ENCODE assay signal across 13 cellular contexts in the genomic region with DNA sequence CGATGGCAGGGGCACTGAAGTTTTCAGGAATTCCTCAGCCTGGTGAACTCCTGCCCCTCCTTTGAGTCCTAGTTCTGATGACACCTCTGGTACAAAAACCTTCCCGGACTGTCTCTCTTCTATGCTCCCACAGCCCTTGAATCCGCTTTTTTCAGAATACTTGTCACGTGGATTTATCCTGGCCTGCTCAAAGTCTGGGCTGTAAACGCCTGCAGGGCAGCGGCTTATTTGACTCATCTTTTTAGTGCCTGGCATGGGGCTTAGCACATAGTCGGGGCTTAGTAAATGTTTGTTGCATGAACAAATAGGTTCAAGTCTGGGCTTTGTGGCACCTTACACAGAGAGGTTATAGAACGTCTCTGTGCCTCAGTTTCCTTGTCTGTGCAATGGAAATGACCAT. TPM values are rescaled to one million over a fixed set of nuclear protein-coding genes. Genes with fewer than 3 reads are reported as not detected.
DNase-seq lines count a peak whose midpoint lies in the region; ATAC-seq and TF ChIP-seq lines count a peak whose summit lies in the region.
"Had no signal": no experiment of that assay in that cellular context is flagged by ENCODE, and none has a peak within 500 bp of the region (broad histone marks: within the 10 kb centered on the region; RNA-seq: fewer than 3 reads in every experiment).

No MANE protein-coding gene starts in this region.

- in situ Hi-C loops in gastrocnemius medialis (cut with MboI; ENCODE audit: low sequenced_read_pairs in 4 of 4) = loop anchor here in 1 of 4 donors (25.0 kb wide), 1 partner anchor 435 kb away; no protein-coding TSS in a partner anchor

- no peaks in the 10 kb centered on the region for H3K36me3 Mint-ChIP-seq in T-helper 2 cell treated with Interferon-gamma antibody and Interleukin-4, amounts not matched to agents 5 μg/mL and 100 μg/mL, for 36 hours (ENCODE audit: low read depth)
- H3K36me3 Mint-ChIP-seq: CD4-positive, CD25-positive, alpha-beta regulatory T cell had no signal

- TF ChIP-seq CTCF in gastrocnemius medialis (IDR thresholded peaks at IDR 0.05 in 4 of 5, conservative IDR thresholded peaks at IDR 0.05 in 1 of 5) (no peak), heart left ventricle (IDR thresholded peaks at IDR 0.05) (no peak)

- H3K4me1 Mint-ChIP-seq in T-helper 2 cell treated with Interferon-gamma antibody and Interleukin-4, amounts not matched to agents 5 μg/mL and 100 μg/mL, for 36 hours (ENCODE audit: low read depth) = peaks cover 5% of the 10 kb centered on the region
- H3K4me1 Mint-ChIP-seq: CD4-positive, CD25-positive, alpha-beta regulatory T cell had no signal

- H3K9me3 Mint-ChIP-seq in T-helper 2 cell treated with Interferon-gamma antibody and Interleukin-4, amounts not matched to agents 5 μg/mL and 100 μg/mL, for 36 hours = no peaks in the 10 kb centered on the region
- H3K9me3 Mint-ChIP-seq: GM23338 had no signal

- TF ChIP-seq POLR2A in gastrocnemius medialis (IDR thresholded peaks at IDR 0.05) = no peak
- TF ChIP-seq POLR2A in heart left ventricle (IDR thresholded peaks at IDR 0.05) = no peak

- H3K9me3 ChIP-seq in gastrocnemius medialis = no peaks in the 10 kb centered on the region
- no peaks in the 10 kb centered on the region for H3K9me3 ChIP-seq in heart left ventricle

- 90 to 95% (median 91%) methylated on average over 8 of the region's 8 CpGs for WGBS in heart left ventricle, 4 donors

- peaks cover 47 to 55% of the 10 kb centered on the region in 2 donors for H3K4me1 ChIP-seq in gastrocnemius medialis
- H3K4me1 ChIP-seq in heart left ventricle = peaks cover 0 to 23% (median 18%) of the 10 kb centered on the region in 12 donors

- no peaks in the 10 kb centered on the region for H3K27me3 ChIP-seq in gastrocnemius medialis
- no peaks in the 10 kb centered on the region for H3K27me3 ChIP-seq in heart left ventricle

- H3K4me3 Mint-ChIP-seq in T-helper 2 cell treated with Interferon-gamma antibody and Interleukin-4, amounts not matched to agents 5 μg/mL and 100 μg/mL, for 36 hours = no peak overlapping the region
- H3K4me3 Mint-ChIP-seq: B cell; CD4-positive, CD25-positive, alpha-beta regulatory T cell; GM23338 had no signal

- H3K27ac ChIP-seq in gastrocnemius medialis = peak overlapping the region; percentile 85 to 96 (median 92)
- no peak overlapping the region for H3K27ac ChIP-seq in heart left ventricle
- H3K27ac ChIP-seq: HL-60 had no signal

- peak; percentile 18 to 53 for ATAC-seq in gastrocnemius medialis
- ATAC-seq in GM21390 (IDR thresholded peaks at IDR 0.05; ENCODE audit: unreplicated experiment) = no peak
- no peak for ATAC-seq in heart left ventricle
- ATAC-seq: GM12878, GM23338 had no signal

- peak; percentile 18 for DNase-seq in ELF-1 (ENCODE audit: low read depth, low spot score)
- DNase-seq in islet precursor cell = peak; percentile 71
- DNase-seq in gastrocnemius medialis = peak; percentile 54 to 71
- DNase-seq in GM03348 (ENCODE audit: low spot score) = no peak
- no peak for DNase-seq in T-helper 2 cell treated with Interferon-gamma antibody and Interleukin-4, amounts not matched to agents 5 μg/mL and 100 μg/mL, for 36 hours (ENCODE audit: low spot score)
- DNase-seq in heart left ventricle = no peak
- DNase-seq: CD4-positive, CD25-positive, alpha-beta regulatory T cell; H7 had no signal

- H3K27ac Mint-ChIP-seq in T-helper 2 cell treated with Interferon-gamma antibody and Interleukin-4, amounts not matched to agents 5 μg/mL and 100 μg/mL, for 36 hours = no peak overlapping the region
- H3K27ac Mint-ChIP-seq: B cell, GM23338 had no signal

- intact Hi-C loops in gastrocnemius medialis (cut with DNase I; ENCODE audit: low total_unique reads) (no loop called here), heart left ventricle (cut with DNase I) (no loop called here)

- H3K36me3 ChIP-seq in gastrocnemius medialis (no peaks in the 10 kb centered on the region), heart left ventricle (no peaks in the 10 kb centered on the region)

- no peak overlapping the region for H3K4me3 ChIP-seq in gastrocnemius medialis
- no peak overlapping the region for H3K4me3 ChIP-seq in heart left ventricle
- H3K4me3 ChIP-seq: GM12878, GM23338 had no signal

- H3K27me3 Mint-ChIP-seq in T-helper 2 cell treated with Interferon-gamma antibody and Interleukin-4, amounts not matched to agents 5 μg/mL and 100 μg/mL, for 36 hours (ENCODE audit: low read depth) = peaks cover 10% of the 10 kb centered on the region
- H3K27me3 Mint-ChIP-seq: B cell; CD4-positive, CD25-positive, alpha-beta regulatory T cell had no signal

RNA-seq across cellular contexts. Expression of gene KCNJ11, which starts 13.4 kb away (rescaled TPM):
- total RNA-seq in gastrocnemius medialis (100 to 1,000 TPM; 103 to 182 (median 147) TPM), heart left ventricle (10 to 100 TPM; 11.5 to 32.4 (median 17.6) TPM)
- polyA plus RNA-seq in heart left ventricle = 10 to 100 TPM; 14.8 to 22.3 TPM
- total RNA-seq: CD4-positive, CD25-positive, alpha-beta regulatory T cell had no signal
- polyA plus RNA-seq: CD4-positive, CD25-positive, alpha-beta regulatory T cell had no signal

RNA-seq across cellular contexts. Expression of gene NCR3LG1, which starts 50.2 kb away (rescaled TPM):
- under 1 TPM; 0.07 to 0.95 (median 0.38) TPM for total RNA-seq in gastrocnemius medialis
- total RNA-seq in heart left ventricle = 1 to 10 TPM in 6 of 9 donors, under 1 TPM in 3; 0.70 to 4.0 (median 1.6) TPM
- polyA plus RNA-seq in heart left ventricle = 1 to 10 TPM in 1 of 2 donors, under 1 TPM in 1; 0.27 to 1.3 TPM

Comparison
In these comparisons a context has a peak if more than half of its experiments do, and no peak if none do; other contexts are left out.
1. DNase-seq: peak in ELF-1 (single experiment), islet precursor cell (single experiment) and gastrocnemius medialis (2 of 2); none in GM03348 (single experiment), T-helper 2 cell treated with Interferon-gamma antibody and Interleukin-4, amounts not matched to agents 5 μg/mL and 100 μg/mL, for 36 hours (single experiment) and heart left ventricle (0 of 5).
2. ATAC-seq: peak in gastrocnemius medialis (2 of 2); none in GM21390 (single experiment) and heart left ventricle (0 of 4).
3. H3K27ac ChIP-seq: peak in gastrocnemius medialis (4 of 4); none in heart left ventricle (0 of 12).